20 cellular contexts compared by ENCODE assay signal in genomic region chr7:95316588-95316987, GRCh38. TPM values are rescaled to one million over a fixed set of nuclear protein-coding genes. Genes with fewer than 3 reads are reported as not detected.
DNase-seq lines count a peak whose midpoint lies in the region; ATAC-seq and TF ChIP-seq lines count a peak whose summit lies in the region.
"Had no signal": no experiment of that assay in that cellular context is flagged by ENCODE, and none has a peak within 500 bp of the region (broad histone marks: within the 10 kb centered on the region; RNA-seq: fewer than 3 reads in every experiment).

No MANE protein-coding gene starts in this region.

- DNase-seq in OCI-LY7 (ENCODE audit: low spot score) (no peak), testis (no peak), mesenchymal stem cell (no peak), NCI-H446 (lab: John Stamatoyannopoulos, UW) (no peak)
- DNase-seq: activated naive CD4-positive, alpha-beta T cell; effector CD8-positive, alpha-beta T cell; GOT3; NCI-H2081; pancreas; spleen had no signal

- H3K9me3 ChIP-seq in OCI-LY7 (ENCODE audit: low read length) (no peaks in the 10 kb centered on the region), testis (no peaks in the 10 kb centered on the region), mesenchymal stem cell (ENCODE audit: control insufficient read depth, low read length) (no peaks in the 10 kb centered on the region)
- H3K9me3 ChIP-seq: pancreas, spleen, tibial nerve had no signal

- intact Hi-C loops in OCI-LY7 (cut with micrococcal nuclease; ENCODE audit: unreplicated experiment) (no loop called here), testis (cut with DNase I; ENCODE audit: low total_unique reads) (no loop called here)

- no peaks in the 10 kb centered on the region for H3K79me2 ChIP-seq in OCI-LY7 (ENCODE audit: insufficient read depth, low read depth, low read length)

- H3K4me1 ChIP-seq in OCI-LY7 (ENCODE audit: insufficient read depth, low read length, poor library complexity, severe bottlenecking): no peaks in the 10 kb centered on the region
- H3K4me1 ChIP-seq in testis: no peaks in the 10 kb centered on the region
- no peaks in the 10 kb centered on the region for H3K4me1 ChIP-seq in mesenchymal stem cell (ENCODE audit: control insufficient read depth, insufficient read depth, low read depth, low read length)
- H3K4me1 ChIP-seq: pancreas, spleen, tibial nerve had no signal

- no peak overlapping the region for H3K27ac ChIP-seq in OCI-LY7 (ENCODE audit: low read depth, low read length, poor library complexity, severe bottlenecking)
- no peak overlapping the region for H3K27ac ChIP-seq in testis
- no peak overlapping the region for H3K27ac ChIP-seq in mesenchymal stem cell (ENCODE audit: low read length, poor library complexity, severe bottlenecking)
- H3K27ac ChIP-seq: HL-60, pancreas, spleen, tibial nerve had no signal

- no peak for TF ChIP-seq POLR2A in testis (IDR thresholded peaks at IDR 0.05)

- no peak overlapping the region for H4K8ac ChIP-seq in mesenchymal stem cell (ENCODE audit: low read length)

- H2AFZ ChIP-seq in OCI-LY7 (ENCODE audit: low read length): no peak overlapping the region
- no peak overlapping the region for H2AFZ ChIP-seq in mesenchymal stem cell (ENCODE audit: low read depth, low read length)

- no peak overlapping the region for H3K4me3 ChIP-seq in OCI-LY7 (ENCODE audit: low read depth, low read length, poor library complexity, severe bottlenecking)
- H3K4me3 ChIP-seq in testis: no peak overlapping the region
- no peak overlapping the region for H3K4me3 ChIP-seq in mesenchymal stem cell (ENCODE audit: insufficient read depth in 1 of 2, low read depth in 1 of 2, low read length in 2 of 2)
- H3K4me3 ChIP-seq: pancreas, spleen, tibial nerve had no signal

- H3K36me3 ChIP-seq in OCI-LY7 (ENCODE audit: insufficient read depth, low read length): no peaks in the 10 kb centered on the region
- H3K36me3 ChIP-seq in testis (ENCODE audit: low read depth, missing control alignments): no peaks in the 10 kb centered on the region
- no peaks in the 10 kb centered on the region for H3K36me3 ChIP-seq in mesenchymal stem cell (ENCODE audit: control insufficient read depth in 1 of 2, insufficient read depth in 2 of 2, low read depth in 1 of 2, low read length in 2 of 2)
- H3K36me3 ChIP-seq: pancreas, spleen, tibial nerve had no signal

- H3K27me3 ChIP-seq in testis (no peaks in the 10 kb centered on the region), mesenchymal stem cell (ENCODE audit: control insufficient read depth in 1 of 2, insufficient read depth in 1 of 2, low read length in 2 of 2) (peaks cover 0 to 3% of the 10 kb centered on the region in 2 experiments)
- H3K27me3 ChIP-seq: pancreas, spleen, tibial nerve had no signal

- ATAC-seq in GM18498 (IDR thresholded peaks at IDR 0.05; ENCODE audit: unreplicated experiment): peak; percentile 87
- peak; percentile 92 for ATAC-seq in GM19452 (IDR thresholded peaks at IDR 0.05; ENCODE audit: unreplicated experiment)
- peak; percentile 71 for ATAC-seq in HG02798 (IDR thresholded peaks at IDR 0.05; ENCODE audit: poor library complexity, unreplicated experiment)
- peak; percentile 87 for ATAC-seq in HG03378 (IDR thresholded peaks at IDR 0.05; ENCODE audit: unreplicated experiment)
- ATAC-seq: pancreas had no signal

- H2BK12ac ChIP-seq in mesenchymal stem cell (ENCODE audit: low read length in 2 of 2): no peak overlapping the region

- no peak overlapping the region for H2AK5ac ChIP-seq in mesenchymal stem cell (ENCODE audit: low read length, severe bottlenecking)

- no peak overlapping the region for H3K23ac ChIP-seq in mesenchymal stem cell (ENCODE audit: low read length in 2 of 2)

- no peak overlapping the region for H3K14ac ChIP-seq in mesenchymal stem cell (ENCODE audit: low read length in 2 of 2)

- no TSS peak for BruUV-seq in OCI-LY7 (replicated peaks; lab: Mats Ljungman, UMichigan)

- H4K20me1 ChIP-seq in OCI-LY7 (ENCODE audit: insufficient read depth, low read length): no peaks in the 10 kb centered on the region

- H3K79me1 ChIP-seq in mesenchymal stem cell (replicated peaks; ENCODE audit: low read length, poor library complexity, severe bottlenecking): no peaks in the 10 kb centered on the region

- no peak overlapping the region for H2BK5ac ChIP-seq in mesenchymal stem cell (ENCODE audit: low read depth, low read length, poor library complexity, severe bottlenecking)

- no peaks in the 10 kb centered on the region for H3K9me2 ChIP-seq in OCI-LY7 (ENCODE audit: insufficient read depth, low read length)

- 79 to 81% methylated on average over 2 of the region's 2 CpGs for WGBS in testis, 2 donors
- no CpG with 5 or more reads among the region's 2 CpGs for WGBS in mesenchymal stem cell

- no peak overlapping the region for H2BK15ac ChIP-seq in mesenchymal stem cell (ENCODE audit: low read depth, poor library complexity, severe bottlenecking)

- H3K4me2 ChIP-seq in OCI-LY7 (ENCODE audit: low read length) (no peak overlapping the region), mesenchymal stem cell (ENCODE audit: low read length, poor library complexity, severe bottlenecking) (no peak overlapping the region)

- no peak overlapping the region for H3K18ac ChIP-seq in mesenchymal stem cell (ENCODE audit: low read depth in 1 of 2, low read length in 2 of 2)

- H3K4ac ChIP-seq in mesenchymal stem cell (ENCODE audit: low read depth in 1 of 2, low read length in 2 of 2): no peak overlapping the region

- no peak overlapping the region for H2BK120ac ChIP-seq in mesenchymal stem cell (ENCODE audit: low read depth, low read length)

- POLR2A ChIA-PET in OCI-LY7 (lab: Charles Lee): interaction anchor here (0.6 kb wide), 1 partner anchor 32 kb away, joined by 3 read pairs; no protein-coding TSS in a partner anchor

- H4K91ac ChIP-seq in mesenchymal stem cell (ENCODE audit: low read length): no peak overlapping the region

- CTCF ChIA-PET in OCI-LY7 (lab: Charles Lee; ENCODE audit: unreplicated experiment): no interaction called here

- TF ChIP-seq CTCF in OCI-LY7 (conservative IDR thresholded peaks at IDR 0.05; ENCODE audit: low read length) (no peak), testis (IDR thresholded peaks at IDR 0.05) (no peak)

- no peak overlapping the region for H3K9ac ChIP-seq in mesenchymal stem cell (ENCODE audit: low read length)

RNA-seq across cellular contexts. Expression of gene PON1, which starts 7.7 kb away (rescaled TPM):
- not detected in 2 replicates for total RNA-seq in OCI-LY7 (2014; rRNA removed; shearing (Covaris generic))
- total RNA-seq in OCI-LY7 (2022) (not detected in 2 replicates), testis (1 to 10 TPM in 1 of 2 donors, under 1 TPM in 1; 0.12 to 1.2 TPM)
- polyA plus RNA-seq in testis (ENCODE audit: insufficient read depth, low read depth, low replicate concordance): 0.61 TPM
- polyA plus RNA-seq in mesenchymal stem cell (2013, experiment 1 of 2): not detected
- polyA plus RNA-seq in mesenchymal stem cell (2013, experiment 2 of 2): not detected
- total RNA-seq: fibroblast of villous mesenchyme, mesothelial cell of epicardium, SK-MEL-5, spleen, tibial nerve had no signal
- polyA plus RNA-seq: AG04450 had no signal
